Comparison of ENCODE assay signal across 8 cellular contexts in the genomic region with DNA sequence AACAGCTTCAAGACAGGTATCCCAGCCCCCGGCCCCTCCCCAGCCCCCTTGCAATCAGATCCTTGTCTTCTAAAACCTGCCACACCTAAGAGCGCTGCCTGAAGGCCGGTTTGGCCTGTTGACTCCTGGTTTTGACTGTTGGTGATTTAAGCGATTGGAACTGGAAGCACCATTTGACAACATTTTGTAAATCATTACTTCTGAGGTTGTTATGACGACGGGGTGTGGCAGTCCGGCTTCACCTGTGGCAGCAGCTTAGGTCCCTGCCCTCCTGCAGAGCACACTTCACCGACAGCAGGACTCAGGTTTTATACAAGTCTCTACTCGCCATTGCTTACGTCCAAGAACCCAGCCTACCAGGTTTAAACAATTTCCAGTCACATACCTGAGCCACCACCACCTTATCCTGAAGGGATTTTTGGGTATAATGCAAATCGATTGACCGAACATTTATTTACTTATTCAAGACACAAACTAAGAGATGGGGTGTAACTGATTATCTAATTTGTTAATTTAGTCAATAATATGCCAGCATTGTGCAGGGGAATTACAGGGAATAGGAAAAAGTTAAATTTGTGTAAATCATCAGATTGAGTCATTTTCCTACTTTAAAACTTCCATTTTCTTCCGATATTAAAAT. TPM values are rescaled to one million over a fixed set of nuclear protein-coding genes. Genes with fewer than 3 reads are reported as not detected.
A peak's percentile ranks its signal among the peaks of the same experiment; 100 is the strongest.
DNase-seq lines count a peak whose midpoint lies in the region; ATAC-seq and TF ChIP-seq lines count a peak whose summit lies in the region.

No MANE protein-coding gene starts in this region.

- H3K4me3 ChIP-seq in AG04449 (ENCODE audit: low read depth, low read length) (peak overlapping the region; percentile 96), HUES48 (ENCODE audit: low read depth, low read length) (peak overlapping the region; percentile 97), astrocyte of the spinal cord (ENCODE audit: low read depth, low read length) (peak overlapping the region; percentile 94)

- no peak for ATAC-seq in HG02678 (IDR thresholded peaks at IDR 0.05; ENCODE audit: unreplicated experiment)
- no peak for ATAC-seq in HG03571 (IDR thresholded peaks at IDR 0.05; ENCODE audit: unreplicated experiment)
- ATAC-seq in omental fat pad (ENCODE audit: low FRiP score), result no peak

- peaks cover 32% of the 10 kb centered on the region for H3K4me1 Mint-ChIP-seq in mesothelial cell of epicardium

- H3K27me3 Mint-ChIP-seq in mesothelial cell of epicardium (ENCODE audit: low read depth), result peaks cover 27% of the 10 kb centered on the region

- DNase-seq in AG04449 (ENCODE audit: low read depth, low spot score) (no peak), astrocyte of the spinal cord (ENCODE audit: low read depth, low spot score) (no peak), mesothelial cell of epicardium (ENCODE audit: low spot score in 2 of 2, unreplicated experiment in 2 of 2) (no peak), omental fat pad (ENCODE audit: low spot score) (no peak)
- no peak for DNase-seq in stimulated activated CD4-positive, alpha-beta T cell treated with anti-CD3 and anti-CD28 coated beads, Interleukin-12 subunit alpha, Interleukin-12 subunit beta, amount 100 ng/mL, for 4 hours

- no peak overlapping the region for H3K27ac ChIP-seq in HUES48 (ENCODE audit: low read depth, low read length)

- no peaks in the 10 kb centered on the region for H3K27me3 ChIP-seq in HUES48 (ENCODE audit: control insufficient read depth, insufficient read depth, low read length)

- H3K36me3 Mint-ChIP-seq in mesothelial cell of epicardium, result no peaks in the 10 kb centered on the region

- H3K4me3 Mint-ChIP-seq in mesothelial cell of epicardium, result peak overlapping the region; percentile 90

- no peak overlapping the region for H3K9ac ChIP-seq in HUES48 (ENCODE audit: low read depth, low read length)

- no peaks in the 10 kb centered on the region for H3K36me3 ChIP-seq in HUES48 (ENCODE audit: control insufficient read depth, insufficient read depth, low read length)

- CTCF ChIA-PET in AG04449 (lab: Yijun Ruan, JAX), result no interaction called here

- in situ Hi-C loops in astrocyte of the spinal cord (cut with HindIII; ENCODE audit: low sequenced_read_pairs), result no loop called here

- H3K9me3 Mint-ChIP-seq in mesothelial cell of epicardium, result no peaks in the 10 kb centered on the region

- H3K27ac Mint-ChIP-seq in mesothelial cell of epicardium, result peak overlapping the region; percentile 92

- POLR2A ChIA-PET in AG04449 (lab: Yijun Ruan, JAX), result no interaction called here

- H3K4me1 ChIP-seq in HUES48 (ENCODE audit: control insufficient read depth, insufficient read depth, low read length), result peaks cover 18% of the 10 kb centered on the region

- H3K9me3 ChIP-seq in HUES48 (ENCODE audit: control insufficient read depth, insufficient read depth, low read length), result no peaks in the 10 kb centered on the region

- TF ChIP-seq CTCF in AG04449 (IDR thresholded peaks at IDR 0.05; ENCODE audit: insufficient read depth, low read length, missing control alignments) (no peak), astrocyte of the spinal cord (IDR thresholded peaks at IDR 0.05; ENCODE audit: low read depth, low read length) (no peak), mesothelial cell of epicardium (IDR thresholded peaks at IDR 0.05; ENCODE audit: unreplicated experiment) (no peak), omental fat pad (IDR thresholded peaks at IDR 0.05) (no peak)

RNA-seq across cellular contexts. Expression of a gene that starts 0.7 kb away (rescaled TPM):
- total RNA-seq in mesothelial cell of epicardium (66.0 to 69.5 TPM (median 66.8 TPM) in 3 replicates), omental fat pad (10 to 100 TPM; 30.5 to 38.9 (median 36.3) TPM)

RNA-seq across cellular contexts. Expression of a gene that starts 33.2 kb away (rescaled TPM):
- total RNA-seq in mesothelial cell of epicardium (9.3 to 10.0 TPM (median 9.4 TPM) in 3 replicates), omental fat pad (10 to 100 TPM in 1 of 4 donors, 1 to 10 TPM in 3; 3.7 to 56.6 (median 7.4) TPM)

RNA-seq across cellular contexts. Expression of a gene that starts 58.7 kb away (rescaled TPM):
- total RNA-seq in mesothelial cell of epicardium (39.6 to 42.6 TPM (median 41.2 TPM) in 3 replicates), omental fat pad (10 to 100 TPM in 3 of 4 donors, 1 to 10 TPM in 1; 8.6 to 17.8 (median 11.4) TPM)
